Comparison of ENCODE assay signal across 8 cellular contexts in the genomic region with DNA sequence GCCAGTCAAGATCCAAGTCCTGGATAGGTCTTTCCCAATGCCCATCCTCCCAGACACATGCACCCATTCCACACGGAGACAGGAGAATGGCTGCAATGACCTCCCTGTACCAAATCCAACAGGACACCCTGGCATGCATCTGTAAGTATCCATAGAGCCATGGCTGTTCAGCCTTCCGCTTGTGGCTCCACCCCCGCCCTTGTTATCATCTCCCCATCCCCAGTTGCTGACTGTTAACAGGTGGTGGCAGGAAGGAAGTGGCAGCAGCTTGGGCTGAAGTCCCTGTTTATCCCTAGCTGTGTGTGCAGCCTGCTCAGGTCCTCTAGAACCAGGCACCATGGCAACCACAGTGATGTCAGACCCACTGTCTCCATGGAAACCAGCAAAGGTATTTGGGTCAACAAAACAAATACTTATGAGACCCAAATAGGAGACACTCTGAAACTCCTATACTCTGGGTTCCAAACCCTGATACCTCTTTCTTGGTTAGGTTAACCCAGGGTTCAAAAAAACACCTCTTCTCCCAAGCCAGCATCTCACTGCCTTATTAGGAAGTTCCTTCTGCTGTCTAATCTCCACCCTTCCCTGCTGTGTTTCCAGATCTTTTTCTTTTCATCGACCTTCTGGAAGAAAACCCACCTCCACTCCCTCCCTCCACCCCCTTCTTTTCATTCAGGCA. TPM values are rescaled to one million over a fixed set of nuclear protein-coding genes. Genes with fewer than 3 reads are reported as not detected.
DNase-seq lines count a peak whose midpoint lies in the region; ATAC-seq, FAIRE-seq and TF ChIP-seq lines count a peak whose summit lies in the region.

No MANE protein-coding gene starts in this region.

- no peaks in the 10 kb centered on the region for H3K27me3 Mint-ChIP-seq in astrocyte (ENCODE audit: low read depth, unreplicated experiment)

- H3K36me3 ChIP-seq in KOPT-K1 (ENCODE audit: insufficient read depth, low read length) (peaks cover 32% of the 10 kb centered on the region), astrocyte (ENCODE audit: insufficient read depth, low read length) (peaks cover 4% of the 10 kb centered on the region), iPS-15b (ENCODE audit: control insufficient read depth, insufficient read depth, low read length) (peaks cover 13% of the 10 kb centered on the region), skeletal muscle satellite cell (ENCODE audit: insufficient read depth, low read length) (peaks cover 11% of the 10 kb centered on the region)

- H4K20me1 ChIP-seq in astrocyte (ENCODE audit: insufficient read depth, low read length), result peaks cover 39% of the 10 kb centered on the region

- no peaks in the 10 kb centered on the region for H3K27me3 ChIP-seq in astrocyte (ENCODE audit: insufficient read depth, low read length)
- no peaks in the 10 kb centered on the region for H3K27me3 ChIP-seq in iPS-15b (ENCODE audit: control insufficient read depth, insufficient read depth, low read length)
- H3K27me3 ChIP-seq in skeletal muscle satellite cell (ENCODE audit: control insufficient read depth, insufficient read depth, low read length), result no peaks in the 10 kb centered on the region

- H3K9me3 ChIP-seq in KOPT-K1 (ENCODE audit: insufficient read depth, low read length, poor library complexity, severe bottlenecking) (no peaks in the 10 kb centered on the region), astrocyte (ENCODE audit: insufficient read depth, low read depth, low read length) (no peaks in the 10 kb centered on the region), iPS-15b (ENCODE audit: control insufficient read depth, insufficient read depth, low read length) (no peaks in the 10 kb centered on the region), skeletal muscle satellite cell (replicated peaks; ENCODE audit: low read length) (no peaks in the 10 kb centered on the region)

- no peak overlapping the region for H2AFZ ChIP-seq in astrocyte (ENCODE audit: low read depth, low read length)

- DNase-seq in AG20443 (ENCODE audit: low spot score) (peak; percentile 66), T-helper 1 cell (peak; percentile 88 to 97 (median 95)), astrocyte (ENCODE audit: low read depth) (peak; percentile 76), AML-193 (lab: John Stamatoyannopoulos, UW) (no peak)

- peaks cover 29% of the 10 kb centered on the region for H3K79me2 ChIP-seq in astrocyte (ENCODE audit: insufficient read depth, low read length)

- no peaks in the 10 kb centered on the region for H3K9me3 Mint-ChIP-seq in astrocyte (ENCODE audit: unreplicated experiment)

- no peak for TF ChIP-seq CTCF in astrocyte (IDR thresholded peaks at IDR 0.05; ENCODE audit: insufficient read depth, low read depth, low read length)

- H3K4me3 Mint-ChIP-seq in astrocyte (ENCODE audit: unreplicated experiment), result peak overlapping the region; percentile 95

- peak overlapping the region; percentile 98 for H3K27ac Mint-ChIP-seq in astrocyte (ENCODE audit: unreplicated experiment)

- H3K4me2 ChIP-seq in astrocyte (ENCODE audit: low read length), result peak overlapping the region; percentile 96
- peak overlapping the region; percentile 83 for H3K4me2 ChIP-seq in skeletal muscle satellite cell (ENCODE audit: low read length)

- peak overlapping the region; percentile 86 for H3K9ac ChIP-seq in astrocyte (ENCODE audit: low read length)
- no peak overlapping the region for H3K9ac ChIP-seq in iPS-15b (ENCODE audit: low read depth, low read length)
- peak overlapping the region; percentile 73 for H3K9ac ChIP-seq in skeletal muscle satellite cell (ENCODE audit: low read depth, low read length)

- peaks cover 30% of the 10 kb centered on the region for H3K4me1 Mint-ChIP-seq in astrocyte (ENCODE audit: low read depth, unreplicated experiment)

- H3K27ac ChIP-seq in KOPT-K1 (ENCODE audit: low read depth, low read length, poor library complexity, severe bottlenecking), result peak overlapping the region; percentile 94
- H3K27ac ChIP-seq in astrocyte (ENCODE audit: low read depth, low read length), result peak overlapping the region; percentile 85

- ATAC-seq in GM19324 (IDR thresholded peaks at IDR 0.05; ENCODE audit: low FRiP score, unreplicated experiment), result peak; percentile 36

- FAIRE-seq in astrocyte (lab: Jason Lieb, UNC), result no peak

- peak overlapping the region; percentile 73 for H3K4me3 ChIP-seq in astrocyte (ENCODE audit: insufficient read depth, low read depth, low read length)
- H3K4me3 ChIP-seq in iPS-15b (ENCODE audit: low read depth, low read length), result peak overlapping the region; percentile 75
- H3K4me3 ChIP-seq in skeletal muscle satellite cell (ENCODE audit: low read length), result peak overlapping the region; percentile 74

- H3K36me3 Mint-ChIP-seq in astrocyte (ENCODE audit: low read depth, unreplicated experiment), result peaks cover 15% of the 10 kb centered on the region

- H3K4me1 ChIP-seq in astrocyte (ENCODE audit: insufficient read depth, low read length), result peaks cover 26% of the 10 kb centered on the region
- peaks cover 14% of the 10 kb centered on the region for H3K4me1 ChIP-seq in iPS-15b (ENCODE audit: control insufficient read depth, insufficient read depth, low read length)
- H3K4me1 ChIP-seq in skeletal muscle satellite cell (ENCODE audit: control insufficient read depth, insufficient read depth, low read length), result peaks cover 32% of the 10 kb centered on the region

RNA-seq across cellular contexts. Expression of a gene that starts 0.7 kb away (rescaled TPM):
- total RNA-seq in astrocyte, result 89.2 and 96.4 TPM in 2 replicates
- total RNA-seq in skeletal muscle satellite cell (2012; rRNA removed), result 12.5 and 15.0 TPM in 2 replicates

RNA-seq across cellular contexts. Expression of a gene that starts 6.4 kb away (rescaled TPM):
- 20.0 and 21.8 TPM in 2 replicates for total RNA-seq in astrocyte
- 8.1 and 14.2 TPM in 2 replicates for total RNA-seq in skeletal muscle satellite cell (2012; rRNA removed)

RNA-seq across cellular contexts. Expression of a gene that starts 15.4 kb away (rescaled TPM):
- total RNA-seq in astrocyte, result 391 and 397 TPM in 2 replicates
- total RNA-seq in skeletal muscle satellite cell (2012; rRNA removed), result 299 and 313 TPM in 2 replicates

RNA-seq across cellular contexts. Expression of a gene that starts 18.7 kb away (rescaled TPM):
- 15.5 and 15.6 TPM in 2 replicates for total RNA-seq in astrocyte
- total RNA-seq in skeletal muscle satellite cell (2012; rRNA removed), result 4.3 and 7.6 TPM in 2 replicates

RNA-seq across cellular contexts. Expression of a gene that starts 19.3 kb away (rescaled TPM):
- 36.5 and 37.9 TPM in 2 replicates for total RNA-seq in astrocyte
- total RNA-seq in skeletal muscle satellite cell (2012; rRNA removed), result 51.0 and 66.0 TPM in 2 replicates

Comparison
In these comparisons a context has a peak if more than half of its experiments do, and no peak if none do; other contexts are left out.
1. DNase-seq: peak in AG20443 (single experiment), T-helper 1 cell (5 of 5) and astrocyte (single experiment); none in AML-193 (0 of 2).
2. Peak in every context shown above with its lines, with median percentiles within 50 percentile points of each other: H3K4me3 ChIP-seq.